Comparison of ENCODE assay signal across 15 cellular contexts in genomic region chr12:93857279-93857894, GRCh38.
DNase-seq lines count a peak whose midpoint lies in the region; ATAC-seq and TF ChIP-seq lines count a peak whose summit lies in the region.
"Had no signal": no experiment of that assay in that cellular context is flagged by ENCODE, and none has a peak within 500 bp of the region (broad histone marks: within the 10 kb centered on the region; RNA-seq: fewer than 3 reads in every experiment).

No MANE protein-coding gene starts in this region.

- H3K36me3 ChIP-seq in HEK293 (ENCODE audit: control insufficient read depth in 2 of 2, insufficient read depth in 1 of 2, low read length in 2 of 2) = no peaks in the 10 kb centered on the region
- no peaks in the 10 kb centered on the region for H3K36me3 ChIP-seq in psoas muscle (ENCODE audit: insufficient read depth in 1 of 2, low read depth in 1 of 2)
- H3K36me3 ChIP-seq: Peyer's patch, prostate gland had no signal

- no peaks in the 10 kb centered on the region for H3K9me3 ChIP-seq in HEK293 (ENCODE audit: control insufficient read depth, insufficient read depth, low read depth, low read length)
- no peaks in the 10 kb centered on the region for H3K9me3 ChIP-seq in psoas muscle
- H3K9me3 ChIP-seq: Peyer's patch, prostate gland had no signal

- no peak for TF ChIP-seq CTCF in HEK293 (tag by site-specific recombination; IDR thresholded peaks at IDR 0.05)
- TF ChIP-seq CTCF in RWPE1 (conservative IDR thresholded peaks at IDR 0.05; ENCODE audit: low read depth) = no peak
- no peak for TF ChIP-seq CTCF in psoas muscle (IDR thresholded peaks at IDR 0.05)
- no peak for TF ChIP-seq CTCF in Calu3 (IDR thresholded peaks at IDR 0.05; ENCODE audit: unreplicated experiment)
- no peak for TF ChIP-seq CTCF in dorsolateral prefrontal cortex (IDR thresholded peaks at IDR 0.05 in 54 of 56, conservative IDR thresholded peaks at IDR 0.05 in 2 of 56; ENCODE audit: low read depth in 1 of 56, partially characterized antibody in 56 of 56)

- no peaks in the 10 kb centered on the region for H3K27me3 ChIP-seq in psoas muscle (ENCODE audit: insufficient read depth in 3 of 3, low read length in 2 of 3)
- no peaks in the 10 kb centered on the region for H3K27me3 ChIP-seq in dorsolateral prefrontal cortex
- H3K27me3 ChIP-seq: Peyer's patch had no signal

- CTCF ChIA-PET in HEK293 (lab: Yijun Ruan, JAX) = interaction anchor here (0.6 kb wide), 1 partner anchor 128 kb away, joined by 3 read pairs; no protein-coding TSS in a partner anchor
- CTCF ChIA-PET in RWPE1 (lab: Yijun Ruan, JAX) = interaction anchor here (1.3 kb wide), 1 partner anchor 288 kb away, joined by 3 read pairs; no protein-coding TSS in a partner anchor
- CTCF ChIA-PET in Calu3 (lab: Charles Lee) = no interaction called here

- no TSS peak for BruUV-seq in Calu3 (replicated peaks; lab: Mats Ljungman, UMichigan)

- H3K4me1 ChIP-seq in HEK293 (ENCODE audit: control insufficient read depth, insufficient read depth, low read length) (no peaks in the 10 kb centered on the region), psoas muscle (no peaks in the 10 kb centered on the region)
- H3K4me1 ChIP-seq: Peyer's patch, prostate gland had no signal

- peak in 3 of 4 donors; percentile 62 to 87 (median 68) for ATAC-seq in psoas muscle
- no peak for ATAC-seq in HG03571 (IDR thresholded peaks at IDR 0.05; ENCODE audit: unreplicated experiment)
- ATAC-seq: activated naive CD8-positive, alpha-beta T cell treated with anti-CD3 and anti-CD28 coated beads, Interleukin-2, amount 50 U/mL, for 24 hours had no signal

- no peaks in the 10 kb centered on the region for H3K36me3 Mint-ChIP-seq in Calu3 (ENCODE audit: insufficient read depth, unreplicated experiment)

- POLR2A ChIA-PET in HEK293 (lab: Yijun Ruan, JAX) (no interaction called here), RWPE1 (lab: Yijun Ruan, JAX; ENCODE audit: low non-redundant PET) (no interaction called here)

- DNase-seq in RWPE1 (ENCODE audit: low spot score) (peak; percentile 23), fibroblast of peridontal ligament (ENCODE audit: extremely low read depth) (peak; percentile 89), psoas muscle (no peak), GM19240 (ENCODE audit: insufficient read length, low spot score) (no peak), Calu3 (no peak), dorsolateral prefrontal cortex (no peak)
- DNase-seq: activated CD8-positive, alpha-beta memory T cell treated with anti-CD3 and anti-CD28 coated beads, Interleukin-2, amount 50 U/mL, for 48 hours; activated naive CD8-positive, alpha-beta T cell treated with anti-CD3 and anti-CD28 coated beads, Interleukin-2, amount 50 U/mL, for 24 hours; hippocampal formation; Karpas-422; Peyer's patch had no signal

- H3K27ac ChIP-seq in HEK293 (ENCODE audit: extremely low read depth, low read depth, low read length) (no peak overlapping the region), RWPE1 (no peak overlapping the region), psoas muscle (no peak overlapping the region), dorsolateral prefrontal cortex (no peak overlapping the region)
- H3K27ac ChIP-seq: Peyer's patch, prostate gland had no signal

- intact Hi-C loops in psoas muscle (cut with DNase I) = no loop called here
- intact Hi-C loops in Calu3 (cut with micrococcal nuclease; ENCODE audit: unreplicated experiment) = no loop called here
- intact Hi-C loops in dorsolateral prefrontal cortex (cut with DNase I) = no loop called here

- no peak overlapping the region for H3K27ac Mint-ChIP-seq in Calu3 (ENCODE audit: unreplicated experiment)
- H3K27ac Mint-ChIP-seq: activated naive CD8-positive, alpha-beta T cell treated with anti-CD3 and anti-CD28 coated beads, Interleukin-2, amount 50 U/mL, for 24 hours; memory B cell had no signal

- no peaks in the 10 kb centered on the region for H3K4me1 Mint-ChIP-seq in Calu3 (ENCODE audit: low read depth, unreplicated experiment)

- 30 to 55% (median 49%) methylated on average over 5 of the region's 5 CpGs for WGBS in psoas muscle, 3 donors

- H3K4me3 ChIP-seq in HEK293 (ENCODE audit: low read depth, low read length) (no peak overlapping the region), psoas muscle (no peak overlapping the region), dorsolateral prefrontal cortex (no peak overlapping the region)
- H3K4me3 ChIP-seq: Peyer's patch, prostate gland had no signal

- H3K27me3 Mint-ChIP-seq in Calu3 (ENCODE audit: unreplicated experiment) = no peaks in the 10 kb centered on the region
- H3K27me3 Mint-ChIP-seq: activated naive CD8-positive, alpha-beta T cell treated with anti-CD3 and anti-CD28 coated beads, Interleukin-2, amount 50 U/mL, for 24 hours; memory B cell had no signal

- no peak overlapping the region for H3K4me3 Mint-ChIP-seq in Calu3 (ENCODE audit: low read depth, unreplicated experiment)
- H3K4me3 Mint-ChIP-seq: activated naive CD8-positive, alpha-beta T cell treated with anti-CD3 and anti-CD28 coated beads, Interleukin-2, amount 50 U/mL, for 24 hours; memory B cell had no signal

- no peaks in the 10 kb centered on the region for H3K9me3 Mint-ChIP-seq in Calu3 (ENCODE audit: low read depth, unreplicated experiment)
- H3K9me3 Mint-ChIP-seq: memory B cell had no signal

TF ChIP-seq in HEK293, 187 proteins besides CTCF, POLR2A, EP300 and RAD21:
- TF ChIP-seq ZNF202 (tag by site-specific recombination; IDR thresholded peaks at IDR 0.05; ENCODE audit: borderline replicate concordance) = no peak
- TF ChIP-seq SCRT2 (tag by site-specific recombination; IDR thresholded peaks at IDR 0.05) = peak; percentile 90

Comparison
In these comparisons a context has a peak if more than half of its experiments do, and no peak if none do; other contexts are left out.
1. DNase-seq: peak in RWPE1 (single experiment) and fibroblast of peridontal ligament (single experiment); none in psoas muscle (0 of 2), GM19240 (single experiment), Calu3 (single experiment) and dorsolateral prefrontal cortex (0 of 10).